In the genomic region with DNA sequence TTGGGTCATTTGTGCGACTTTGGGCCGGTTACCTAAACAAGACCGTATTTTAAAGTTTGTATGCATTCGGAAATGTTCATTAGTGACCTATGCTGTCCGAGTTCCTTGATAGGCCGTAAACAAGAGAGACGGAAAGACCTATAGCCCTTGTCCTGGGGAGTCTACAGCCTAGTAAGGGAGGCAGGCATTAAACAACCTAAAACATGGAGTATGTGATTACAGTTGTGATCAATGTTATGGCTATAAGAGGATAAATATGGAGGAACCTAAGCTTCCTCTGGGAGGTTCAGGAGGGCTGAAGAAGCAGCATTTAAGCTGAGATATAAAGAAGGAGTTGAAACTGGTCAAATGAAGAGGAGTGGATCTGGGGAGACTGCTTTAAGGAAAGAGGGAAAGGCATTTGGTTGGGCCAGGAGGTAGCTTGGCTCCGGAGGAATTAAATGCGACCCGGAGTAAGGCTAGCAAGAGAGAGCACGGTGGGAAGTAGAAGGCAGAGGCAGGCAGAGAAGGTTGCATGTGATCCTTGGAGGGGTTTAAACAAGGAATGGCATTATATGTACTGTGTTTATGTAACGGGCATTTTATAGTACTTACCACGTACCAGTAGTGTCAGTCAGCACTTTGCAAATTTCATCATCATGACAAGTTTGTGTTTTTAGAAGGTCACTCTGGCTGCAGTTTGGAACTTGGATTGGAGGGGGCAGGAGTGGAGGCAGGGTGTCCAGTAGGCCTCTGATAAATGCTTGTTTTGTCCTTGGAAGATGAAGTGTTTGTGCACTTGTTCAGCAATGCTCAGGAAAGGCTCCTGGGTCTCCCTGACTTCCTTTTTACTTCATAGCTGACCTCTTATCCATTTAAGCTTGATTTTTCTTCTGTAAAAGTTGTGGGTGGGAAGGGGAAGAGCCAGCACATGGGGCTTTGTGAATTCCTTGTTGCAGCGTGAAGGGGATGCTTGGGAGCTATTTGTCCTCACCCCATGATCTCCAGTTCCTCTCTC, we compare ENCODE assay signal across 6 cellular contexts. TPM values are rescaled to one million over a fixed set of nuclear protein-coding genes. Genes with fewer than 3 reads are reported as not detected.
DNase-seq lines count a peak whose midpoint lies in the region; ATAC-seq, FAIRE-seq and TF ChIP-seq lines count a peak whose summit lies in the region.

No MANE protein-coding gene starts in this region.

- no peak for FAIRE-seq in kidney (lab: Jason Lieb, UNC)

- H3K4me3 ChIP-seq in Caco-2 (ENCODE audit: low read depth, low read length) (peak overlapping the region; percentile 41), kidney (ENCODE audit: low read length in 2 of 2) (peak overlapping the region; percentile 58 to 82)

- H3K27me3 Mint-ChIP-seq in Caco-2 (ENCODE audit: insufficient read depth, unreplicated experiment) (no peaks in the 10 kb centered on the region), T-helper 17 cell (no peaks in the 10 kb centered on the region)

- TSS peak; percentile 92 for BruUV-seq in Caco-2 (replicated peaks; lab: Mats Ljungman, UMichigan)

- DNase-seq in Caco-2 (no peak), T-helper 17 cell (no peak), kidney (no peak), NCI-H2171 (lab: John Stamatoyannopoulos, UW) (no peak)

- peak overlapping the region; percentile 90 to 95 for H3K27ac ChIP-seq in kidney (ENCODE audit: low read depth in 2 of 2, low read length in 2 of 2)

- no peaks in the 10 kb centered on the region for H3K36me3 ChIP-seq in Caco-2 (ENCODE audit: control insufficient read depth, insufficient read depth, low read length)
- no peaks in the 10 kb centered on the region for H3K36me3 ChIP-seq in kidney (ENCODE audit: control insufficient read depth in 1 of 2, insufficient read depth in 2 of 2, low read length in 2 of 2)

- peaks cover 12% of the 10 kb centered on the region for H3K36me3 Mint-ChIP-seq in Caco-2 (ENCODE audit: insufficient read depth, unreplicated experiment)
- H3K36me3 Mint-ChIP-seq in T-helper 17 cell (ENCODE audit: low read depth) = no peaks in the 10 kb centered on the region

- CTCF ChIA-PET in Caco-2 (lab: Charles Lee) = interaction anchor here (1.1 to 2.4 kb wide), 8 partner anchors 10 to 47 kb away, joined by 4 to 20 read pairs (median 12); partner anchors contain the start of genes MARVELD1 and ZFYVE27

- no peaks in the 10 kb centered on the region for H3K27me3 ChIP-seq in Caco-2 (replicated peaks; ENCODE audit: control insufficient read depth, insufficient read depth, low read length)

- H3K9ac ChIP-seq in kidney (ENCODE audit: low read length in 2 of 2) = peak overlapping the region; percentile 4 to 82

- H3K9me3 Mint-ChIP-seq in Caco-2 (ENCODE audit: unreplicated experiment) = no peaks in the 10 kb centered on the region

- POLR2A ChIA-PET in Caco-2 (lab: Charles Lee) = interaction anchor here (0.6 to 2.0 kb wide), 17 partner anchors 9 to 455 kb away, joined by 3 to 36 read pairs (median 5); partner anchors contain the start of genes MARVELD1, PI4K2A and ZFYVE27

- H3K27ac Mint-ChIP-seq in Caco-2 (ENCODE audit: unreplicated experiment) (peak overlapping the region; percentile 97), T-helper 17 cell (peak overlapping the region; percentile 90)

- H3K4me1 Mint-ChIP-seq in Caco-2 (ENCODE audit: low read depth, unreplicated experiment) (peaks cover 11% of the 10 kb centered on the region), T-helper 17 cell (peaks cover 10% of the 10 kb centered on the region)

- TF ChIP-seq CTCF in Caco-2 (IDR thresholded peaks at IDR 0.05; ENCODE audit: insufficient read depth in 1 of 2, low read depth in 1 of 2, low read length in 1 of 2, severe bottlenecking in 1 of 2, unreplicated experiment in 1 of 2) (no peak), kidney (IDR thresholded peaks at IDR 0.05; ENCODE audit: borderline replicate concordance, extremely low read depth, insufficient read depth) (no peak)

- no peak for ATAC-seq in T-helper 17 cell
- no peak for ATAC-seq in HG02870 (IDR thresholded peaks at IDR 0.05; ENCODE audit: unreplicated experiment)
- no peak for ATAC-seq in HG03342 (IDR thresholded peaks at IDR 0.05; ENCODE audit: unreplicated experiment)

- H3K4me1 ChIP-seq in Caco-2 (peaks cover 34% of the 10 kb centered on the region), kidney (ENCODE audit: control insufficient read depth in 1 of 2, insufficient read depth in 1 of 2, low read depth in 1 of 2, low read length in 2 of 2) (peaks cover 19 to 23% of the 10 kb centered on the region in 2 donors)

- H3K9me3 ChIP-seq in Caco-2 (no peaks in the 10 kb centered on the region), T-helper 17 cell (ENCODE audit: control insufficient read depth, low read length, poor library complexity, severe bottlenecking) (no peaks in the 10 kb centered on the region), kidney (ENCODE audit: control insufficient read depth in 1 of 2, low read length in 2 of 2) (no peaks in the 10 kb centered on the region)

- intact Hi-C loops in Caco-2 (cut with micrococcal nuclease; ENCODE audit: unreplicated experiment) = loop anchor here (1.0 kb wide), 3 partner anchors 24 to 49 kb away; partner anchors contain the start of genes PI4K2A and ZFYVE27
- intact Hi-C loops in kidney (cut with DNase I) = no loop called here

- H3K4me3 Mint-ChIP-seq in Caco-2 (ENCODE audit: unreplicated experiment) (peak overlapping the region; percentile 71), T-helper 17 cell (peak overlapping the region; percentile 89)

RNA-seq across cellular contexts. Expression of gene AVPI1, which starts 1.0 kb away (rescaled TPM):
- total RNA-seq in Caco-2 (2022) = 16.1 and 17.1 TPM in 2 replicates
- 1 to 10 TPM; 5.6 to 8.6 TPM for total RNA-seq in T-helper 17 cell
- 10.7 TPM for total RNA-seq in kidney
- 15.5 TPM for polyA plus RNA-seq in kidney (ENCODE audit: insufficient read depth, low read depth, low replicate concordance)

RNA-seq across cellular contexts. Expression of gene MARVELD1, which starts 25.4 kb away (rescaled TPM):
- total RNA-seq in Caco-2 (2022) (19.6 and 22.6 TPM in 2 replicates), T-helper 17 cell (1 to 10 TPM; 1.2 to 2.7 TPM), kidney (43.2 TPM)
- polyA plus RNA-seq in kidney (ENCODE audit: insufficient read depth, low read depth, low replicate concordance) = 8.3 TPM

RNA-seq across cellular contexts. Expression of gene PI4K2A, which starts 47.6 kb away (rescaled TPM):
- total RNA-seq in Caco-2 (2022) (26.1 and 27.3 TPM in 2 replicates), T-helper 17 cell (10 to 100 TPM; 23.3 to 26.2 TPM), kidney (14.2 TPM)
- polyA plus RNA-seq in kidney (ENCODE audit: insufficient read depth, low read depth, low replicate concordance) = 17.3 TPM

RNA-seq across cellular contexts. Expression of gene ZFYVE27, which starts 48.8 kb away (rescaled TPM):
- total RNA-seq in Caco-2 (2022) (41.3 and 41.6 TPM in 2 replicates), T-helper 17 cell (10 to 100 TPM; 60.0 to 69.2 TPM), kidney (34.4 TPM)
- polyA plus RNA-seq in kidney (ENCODE audit: insufficient read depth, low read depth, low replicate concordance) = 23.3 TPM

RNA-seq across cellular contexts. Expression of gene MORN4, which starts 54.8 kb away (rescaled TPM):
- total RNA-seq in Caco-2 (2022) (9.7 and 12.6 TPM in 2 replicates), T-helper 17 cell (1 to 10 TPM in 1 of 2 donors, under 1 TPM in 1; 0.35 to 1.2 TPM), kidney (9.1 TPM)
- 21.2 TPM for polyA plus RNA-seq in kidney (ENCODE audit: insufficient read depth, low read depth, low replicate concordance)
